In the genomic region with DNA sequence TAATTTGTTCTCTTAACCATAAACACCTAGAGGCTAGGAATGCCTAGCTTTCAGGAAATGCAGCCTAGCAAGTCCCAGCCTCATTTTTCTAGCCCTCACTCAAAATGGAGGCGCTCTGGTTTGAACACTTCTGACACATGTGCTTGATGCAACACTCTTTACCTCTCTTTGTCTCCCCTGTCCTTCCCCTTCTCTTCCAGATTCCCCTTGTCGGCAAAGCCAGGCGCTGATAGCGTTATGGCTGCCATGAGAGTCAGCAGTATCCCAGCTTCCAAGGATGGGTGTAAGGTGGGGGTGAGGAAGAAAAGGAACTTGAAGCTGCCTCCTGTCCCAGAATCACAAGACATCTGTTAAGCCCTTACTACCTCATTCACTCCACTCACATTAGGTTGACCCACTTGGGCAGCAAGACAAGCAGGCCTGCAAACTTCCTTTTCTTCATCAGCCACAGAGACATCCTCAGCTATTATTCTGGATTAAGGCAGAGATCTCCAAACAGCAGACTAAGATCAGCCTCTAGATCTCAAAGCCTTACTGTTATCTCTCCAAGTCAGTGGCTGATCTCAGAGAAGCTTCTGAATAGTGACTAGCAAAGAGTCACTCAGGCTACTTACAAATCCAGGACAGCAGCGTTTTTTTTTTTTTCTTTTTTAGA, we compare ENCODE assay signal across 9 cellular contexts. TPM values are rescaled to one million over a fixed set of nuclear protein-coding genes. Genes with fewer than 3 reads are reported as not detected.
DNase-seq lines count a peak whose midpoint lies in the region; ATAC-seq and TF ChIP-seq lines count a peak whose summit lies in the region.
"Had no signal": no experiment of that assay in that cellular context is flagged by ENCODE, and none has a peak within 500 bp of the region (broad histone marks: within the 10 kb centered on the region; RNA-seq: fewer than 3 reads in every experiment).

No MANE protein-coding gene starts in this region.

- H3K27ac Mint-ChIP-seq in GM23338 (no peak overlapping the region), H9 (no peak overlapping the region)
- peak overlapping the region; percentile 27 to 99 (median 81) for H3K27ac Mint-ChIP-seq in naive thymus-derived CD4-positive, alpha-beta T cell

- H3K9me3 ChIP-seq in BLaER1 = peaks cover 13% of the 10 kb centered on the region
- no peaks in the 10 kb centered on the region for H3K9me3 ChIP-seq in naive thymus-derived CD4-positive, alpha-beta T cell (ENCODE audit: control insufficient read depth in 2 of 3, low read length in 3 of 3)
- no peaks in the 10 kb centered on the region for H3K9me3 ChIP-seq in H9 (ENCODE audit: control insufficient read depth, low read depth, low read length)

- no peak overlapping the region for H3K23ac ChIP-seq in H9 (ENCODE audit: insufficient read length, low read depth, low read length)

- POLR2A ChIA-PET in naive thymus-derived CD4-positive, alpha-beta T cell (lab: Charles Lee) = interaction anchor here (1.2 to 6.4 kb wide), 5 partner anchors 9 to 147 kb away, joined by 4 to 92 read pairs (median 16); no protein-coding TSS in a partner anchor

- H3K14ac ChIP-seq in H9 (ENCODE audit: insufficient read depth, low read length) = no peak overlapping the region

- H3K9me3 Mint-ChIP-seq in GM23338 (0 out of 3 replicates have a peak, but pooled peaks cover 3% of the 10 kb centered on the region), H9 (peaks cover 3 to 4% of the 10 kb centered on the region in 2 experiments; a peak in 3 of 5 replicates)
- H3K9me3 Mint-ChIP-seq in naive thymus-derived CD4-positive, alpha-beta T cell = peaks cover 0 to 8% (median 4%) of the 10 kb centered on the region in 11 donors

- H3K79me2 ChIP-seq in GM23338 (replicated peaks; ENCODE audit: insufficient read depth) (0 out of 2 replicates have a peak, but pooled peaks cover 3% of the 10 kb centered on the region), H9 (ENCODE audit: insufficient read depth, low read length) (no peaks in the 10 kb centered on the region)

- 73 to 87% (median 77%) methylated on average over 5 of the region's 5 CpGs for WGBS in adipose tissue, 3 donors
- WGBS in H9 (ENCODE audit: extremely low coverage, insufficient read length, low lambda C conversion rate) = no CpG with 5 or more reads among the region's 5 CpGs

- ATAC-seq in GM23338 = no peak
- no peak for ATAC-seq in naive thymus-derived CD4-positive, alpha-beta T cell

- H3K27me3 Mint-ChIP-seq in GM23338 (ENCODE audit: insufficient read depth, low read depth, poor library complexity) = peaks cover 22% of the 10 kb centered on the region
- H3K27me3 Mint-ChIP-seq in naive thymus-derived CD4-positive, alpha-beta T cell = no peaks in the 10 kb centered on the region
- H3K27me3 Mint-ChIP-seq in H9 (ENCODE audit: low read depth) = peaks cover 42% of the 10 kb centered on the region

- no peak overlapping the region for H4K5ac ChIP-seq in H9 (ENCODE audit: insufficient read length, low read depth, low read length)

- H3K27ac ChIP-seq in BLaER1 (no peak overlapping the region), GM23338 (ENCODE audit: low read depth) (no peak overlapping the region), adipose tissue (ENCODE audit: low read depth, low read length) (peak overlapping the region; percentile 31), H9 (ENCODE audit: insufficient read length, low read depth, low read length) (no peak overlapping the region)
- no peak overlapping the region for H3K27ac ChIP-seq in naive thymus-derived CD4-positive, alpha-beta T cell (ENCODE audit: low read depth, low read length)

- H3K4me3 Mint-ChIP-seq in GM23338 = no peak overlapping the region
- peak overlapping the region; percentile 19 to 100 (median 67) for H3K4me3 Mint-ChIP-seq in naive thymus-derived CD4-positive, alpha-beta T cell
- no peak overlapping the region for H3K4me3 Mint-ChIP-seq in H9

- H3K56ac ChIP-seq in H9 (ENCODE audit: insufficient read length, low read depth, low read length) = no peak overlapping the region

- no peaks in the 10 kb centered on the region for H3F3A ChIP-seq in GM23338 (replicated peaks; ENCODE audit: low read depth)

- no peak for DNase-seq in GM23338 (ENCODE audit: low spot score)
- DNase-seq in naive thymus-derived CD4-positive, alpha-beta T cell = no peak
- DNase-seq in foreskin fibroblast = no peak
- no peak for DNase-seq in H9
- no peak for DNase-seq in NCI-H2171 (lab: John Stamatoyannopoulos, UW)
- no peak for DNase-seq in epidermal melanocyte (ENCODE audit: insufficient read length, low spot score)
- DNase-seq: NCI-H510A treated with DMSO at 0.1 percent for 48 hours had no signal

- no peak overlapping the region for H2AK5ac ChIP-seq in H9 (ENCODE audit: insufficient read length, low read length)

- H3K36me3 ChIP-seq in BLaER1 (no peaks in the 10 kb centered on the region; the same call in 1 of the 2 replicates), GM23338 (ENCODE audit: insufficient read depth) (no peaks in the 10 kb centered on the region)
- peaks cover 0 to 3% (median 0%) of the 10 kb centered on the region in 3 experiments for H3K36me3 ChIP-seq in naive thymus-derived CD4-positive, alpha-beta T cell (ENCODE audit: control insufficient read depth in 2 of 3, insufficient read depth in 3 of 3, low read length in 3 of 3)

- no peaks in the 10 kb centered on the region; the same call in 1 of the 2 replicates for H3K27me3 ChIP-seq in BLaER1
- peaks cover 30% of the 10 kb centered on the region for H3K27me3 ChIP-seq in GM23338 (ENCODE audit: insufficient read depth)
- no peaks in the 10 kb centered on the region for H3K27me3 ChIP-seq in naive thymus-derived CD4-positive, alpha-beta T cell (ENCODE audit: control insufficient read depth in 2 of 2, insufficient read depth in 2 of 2, low read length in 2 of 2)
- peaks cover 3% of the 10 kb centered on the region; the same call in 1 of the 2 replicates for H3K27me3 ChIP-seq in H9 (ENCODE audit: insufficient read depth, low read length)

- H3K36me3 Mint-ChIP-seq in GM23338 (ENCODE audit: low read depth) (no peaks in the 10 kb centered on the region), H9 (ENCODE audit: insufficient read depth in 1 of 3, low read depth in 3 of 3) (no peaks in the 10 kb centered on the region)
- H3K36me3 Mint-ChIP-seq in naive thymus-derived CD4-positive, alpha-beta T cell = peaks cover 3 to 20% (median 4%) of the 10 kb centered on the region in 5 donors

- H3K9ac ChIP-seq in BLaER1 (no peak overlapping the region), H9 (ENCODE audit: extremely low read depth, insufficient read length, low read length) (no peak overlapping the region)

- peaks cover 25% of the 10 kb centered on the region for H3K4me1 Mint-ChIP-seq in GM23338
- H3K4me1 Mint-ChIP-seq in naive thymus-derived CD4-positive, alpha-beta T cell = peaks cover 36 to 61% (median 58%) of the 10 kb centered on the region in 7 donors
- peaks cover 24 to 27% of the 10 kb centered on the region in 2 experiments for H3K4me1 Mint-ChIP-seq in H9

- no peak overlapping the region for H2BK120ac ChIP-seq in H9 (ENCODE audit: low read depth, low read length, poor library complexity, severe bottlenecking)

- H3K4me3 ChIP-seq in BLaER1 = no peak overlapping the region
- H3K4me3 ChIP-seq in GM23338 = no peak overlapping the region
- no peak overlapping the region for H3K4me3 ChIP-seq in naive thymus-derived CD4-positive, alpha-beta T cell (ENCODE audit: low read length)
- no peak overlapping the region for H3K4me3 ChIP-seq in foreskin fibroblast (ENCODE audit: low read depth in 1 of 2, low read length in 2 of 2)

- peaks cover 69% of the 10 kb centered on the region for H3K4me1 ChIP-seq in BLaER1
- H3K4me1 ChIP-seq in GM23338 (ENCODE audit: insufficient read depth) = no peaks in the 10 kb centered on the region; the same call in 1 of the 2 replicates
- peaks cover 24 to 31% of the 10 kb centered on the region in 2 donors for H3K4me1 ChIP-seq in naive thymus-derived CD4-positive, alpha-beta T cell (ENCODE audit: control insufficient read depth in 2 of 2, insufficient read depth in 2 of 2, low read length in 2 of 2)
- no peaks in the 10 kb centered on the region for H3K4me1 ChIP-seq in H9 (ENCODE audit: insufficient read depth, low read length)

- peaks cover 15% of the 10 kb centered on the region; the same call in 1 of the 2 replicates for H4K20me1 ChIP-seq in BLaER1
- H4K20me1 ChIP-seq in GM23338 (replicated peaks; ENCODE audit: insufficient read depth) = peaks cover 6% of the 10 kb centered on the region; the same call in 1 of the 2 replicates
- H4K20me1 ChIP-seq in H9 (ENCODE audit: control insufficient read depth, insufficient read depth, insufficient read length) = no peaks in the 10 kb centered on the region

- TF ChIP-seq CTCF in GM23338 (conservative IDR thresholded peaks at IDR 0.05; ENCODE audit: low read depth in 2 of 2) = no peak
- TF ChIP-seq CTCF in foreskin fibroblast (IDR thresholded peaks at IDR 0.05; ENCODE audit: low read depth, low read length) = no peak
- TF ChIP-seq CTCF in H9 (conservative IDR thresholded peaks at IDR 0.05) = no peak

- H2BK12ac ChIP-seq in H9 (ENCODE audit: insufficient read length, low read depth, low read length) = no peak overlapping the region

- CTCF ChIA-PET in naive thymus-derived CD4-positive, alpha-beta T cell (lab: Charles Lee) = interaction anchor here (1.4 to 8.7 kb wide), 5 partner anchors 36 to 199 kb away, joined by 3 to 123 read pairs (median 76); no protein-coding TSS in a partner anchor

- intact Hi-C loops in naive thymus-derived CD4-positive, alpha-beta T cell (cut with micrococcal nuclease) = no loop called here

- peak overlapping the region; percentile 100; the same call in 1 of the 2 replicates for H3K4me2 ChIP-seq in BLaER1
- no peak overlapping the region for H3K4me2 ChIP-seq in GM23338
- no peak overlapping the region for H3K4me2 ChIP-seq in H9 (ENCODE audit: insufficient read depth, insufficient read length, low read length)

- H2BK5ac ChIP-seq in H9 (ENCODE audit: insufficient read length, low read length) = no peak overlapping the region

- no peak overlapping the region for H2BK20ac ChIP-seq in H9 (ENCODE audit: low read depth, low read length, poor library complexity, severe bottlenecking)

- no peaks in the 10 kb centered on the region for H3K9me2 ChIP-seq in GM23338 (ENCODE audit: insufficient read depth)

- H2AFZ ChIP-seq in GM23338 = peak overlapping the region; percentile 59; the same call in 1 of the 2 replicates
- no peak overlapping the region for H2AFZ ChIP-seq in H9 (ENCODE audit: low read length)

- no peak overlapping the region for H2BK15ac ChIP-seq in H9 (ENCODE audit: low read depth, low read length)

- no peak overlapping the region for H4K91ac ChIP-seq in H9 (ENCODE audit: insufficient read length, low read depth, low read length)

- no peaks in the 10 kb centered on the region for H3K79me1 ChIP-seq in H9 (ENCODE audit: insufficient read depth, low read depth, low read length, poor library complexity, severe bottlenecking)

- H3K4ac ChIP-seq in H9 (ENCODE audit: low read depth, low read length) = no peak overlapping the region

- H3T11ph ChIP-seq in H9 (ENCODE audit: low read length) = no peak overlapping the region

- H3K23me2 ChIP-seq in H9 (ENCODE audit: insufficient read length, low read depth, low read length, poor library complexity, severe bottlenecking) = peaks cover 13% of the 10 kb centered on the region

- H4K8ac ChIP-seq in H9 (replicated peaks; ENCODE audit: insufficient read length, low read depth, low read length) = no peak overlapping the region

- H3K18ac ChIP-seq in H9 (ENCODE audit: insufficient read length, low read depth, low read length) = no peak overlapping the region

RNA-seq across cellular contexts. Expression of gene ST3GAL5, which starts 1.9 kb away (rescaled TPM):
- 7.9 and 8.9 TPM in 2 replicates for total RNA-seq in GM23338 (2014; rRNA removed; shearing (Covaris generic))
- 2.8 and 3.2 TPM in 2 replicates for polyA plus RNA-seq in GM23338 (2016; fragmentation: Nextera tagmentation; extraction: Ambion mirVana)
- 10 to 100 TPM in 2 of 3 donors, 1 to 10 TPM in 1; 3.3 to 26.5 (median 24.7) TPM for polyA plus RNA-seq in adipose tissue
- 10 to 100 TPM; 37.9 to 53.6 (median 43.0) TPM for total RNA-seq in naive thymus-derived CD4-positive, alpha-beta T cell
- polyA plus RNA-seq in naive thymus-derived CD4-positive, alpha-beta T cell = 10 to 100 TPM; 15.0 to 16.8 TPM
- total RNA-seq in H9 (2021) = 3.3 and 3.9 TPM in 2 replicates

Comparison
In these comparisons a context has a peak if more than half of its experiments do, and no peak if none do; other contexts are left out.
1. H3K27ac Mint-ChIP-seq: peak in naive thymus-derived CD4-positive, alpha-beta T cell (9 of 9); none in GM23338 (single experiment) and H9 (0 of 3).
2. H3K4me3 Mint-ChIP-seq: peak in naive thymus-derived CD4-positive, alpha-beta T cell (10 of 10); none in GM23338 (single experiment) and H9 (0 of 2).